19 cellular contexts compared by ENCODE assay signal in genomic region chr13:97273341-97273831, GRCh38. TPM values are rescaled to one million over a fixed set of nuclear protein-coding genes. Genes with fewer than 3 reads are reported as not detected.
DNase-seq lines count a peak whose midpoint lies in the region; ATAC-seq and TF ChIP-seq lines count a peak whose summit lies in the region.
"Had no signal": no experiment of that assay in that cellular context is flagged by ENCODE, and none has a peak within 500 bp of the region (broad histone marks: within the 10 kb centered on the region; RNA-seq: fewer than 3 reads in every experiment).

No MANE protein-coding gene starts in this region.

- H3K4me2 ChIP-seq in hepatocyte = no peak overlapping the region

- TF ChIP-seq CTCF in hepatocyte (IDR thresholded peaks at IDR 0.05; ENCODE audit: poor library complexity) (no peak), suprapubic skin (IDR thresholded peaks at IDR 0.05) (no peak), upper lobe of left lung (IDR thresholded peaks at IDR 0.05) (no peak)

- peaks cover 15% of the 10 kb centered on the region for H4K20me1 ChIP-seq in hepatocyte (ENCODE audit: insufficient read depth, poor library complexity, severe bottlenecking)

- WGBS in hepatocyte (ENCODE audit: low lambda C conversion rate, missing lambda C conversion rate) = 86% methylated on average over 5 of the region's 5 CpGs
- 66% methylated on average over 5 of the region's 5 CpGs for WGBS in suprapubic skin
- WGBS in upper lobe of left lung, 2 donors = 85 to 92% methylated on average over 5 of the region's 5 CpGs

- no peak overlapping the region for H2AFZ ChIP-seq in hepatocyte

- H3K27me3 Mint-ChIP-seq in CD4-positive, alpha-beta memory T cell = no peaks in the 10 kb centered on the region
- H3K27me3 Mint-ChIP-seq: activated T-cell treated with anti-CD3 and anti-CD28 coated beads, Interleukin-2, amount 50 U/mL, for 24 hours had no signal

- H3K36me3 ChIP-seq in hepatocyte (replicated peaks; ENCODE audit: insufficient read depth, low read depth) (no peaks in the 10 kb centered on the region), suprapubic skin (no peaks in the 10 kb centered on the region), upper lobe of left lung (peaks cover 0 to 10% (median 8%) of the 10 kb centered on the region in 4 donors)
- no peaks in the 10 kb centered on the region for H3K36me3 ChIP-seq in CD4-positive, alpha-beta memory T cell (ENCODE audit: insufficient read depth, low read length)
- H3K36me3 ChIP-seq: ovary had no signal

- H3K27ac ChIP-seq in hepatocyte (peak overlapping the region; percentile 62), suprapubic skin (peak overlapping the region; percentile 62), upper lobe of left lung (peak overlapping the region in 1 of 4 donors; percentile 60)
- H3K27ac ChIP-seq in CD4-positive, alpha-beta memory T cell (ENCODE audit: low read depth, low read length) = no peak overlapping the region
- H3K27ac ChIP-seq: ovary had no signal

- peaks cover 32 to 34% of the 10 kb centered on the region in 2 donors for H3K36me3 Mint-ChIP-seq in CD4-positive, alpha-beta memory T cell

- peaks cover 87% of the 10 kb centered on the region for H3K79me2 ChIP-seq in hepatocyte

- CTCF ChIA-PET in CD4-positive, alpha-beta memory T cell (lab: Charles Lee; ENCODE audit: partially characterized antibody) = interaction anchor here (1.0 to 1.4 kb wide), 2 partner anchors 14 to 163 kb away, joined by 3 to 4 read pairs; no protein-coding TSS in a partner anchor

- no peak for TF ChIP-seq POLR2A in suprapubic skin (IDR thresholded peaks at IDR 0.05)
- no peak for TF ChIP-seq POLR2A in upper lobe of left lung (IDR thresholded peaks at IDR 0.05)

- POLR2A ChIA-PET in CD4-positive, alpha-beta memory T cell (lab: Charles Lee; ENCODE audit: partially characterized antibody) = no interaction called here

- peaks cover 0 to 2% (median 0%) of the 10 kb centered on the region in 8 donors for H3K9me3 Mint-ChIP-seq in CD4-positive, alpha-beta memory T cell
- H3K9me3 Mint-ChIP-seq: CD8-positive, alpha-beta T cell had no signal

- no peak overlapping the region for H3K27ac Mint-ChIP-seq in CD4-positive, alpha-beta memory T cell
- H3K27ac Mint-ChIP-seq: activated T-cell treated with anti-CD3 and anti-CD28 coated beads, Interleukin-2, amount 50 U/mL, for 24 hours; CD8-positive, alpha-beta T cell had no signal

- no peak overlapping the region for H3K4me3 Mint-ChIP-seq in CD4-positive, alpha-beta memory T cell
- H3K4me3 Mint-ChIP-seq: activated T-cell treated with anti-CD3 and anti-CD28 coated beads, Interleukin-2, amount 50 U/mL, for 24 hours; CD8-positive, alpha-beta T cell had no signal

- peaks cover 41 to 66% (median 56%) of the 10 kb centered on the region in 4 donors for H3K4me1 Mint-ChIP-seq in CD4-positive, alpha-beta memory T cell

- no peak for TF ChIP-seq EP300 in suprapubic skin (IDR thresholded peaks at IDR 0.05)
- TF ChIP-seq EP300 in upper lobe of left lung (IDR thresholded peaks at IDR 0.05) = no peak

- ATAC-seq in SK-N-SH treated with all-trans-retinoic acid at 6 μM for 48 hours (peak; percentile 18), HG03520 (IDR thresholded peaks at IDR 0.05; ENCODE audit: unreplicated experiment) (no peak), upper lobe of left lung (ENCODE audit: low FRiP score in 2 of 2) (no peak)
- ATAC-seq: CD8-positive, alpha-beta T cell had no signal

- DNase-seq in M059J (ENCODE audit: low read depth) (peak; percentile 30), hepatocyte (ENCODE audit: low spot score) (no peak), suprapubic skin (ENCODE audit: low spot score in 2 of 2) (no peak), upper lobe of left lung (no peak)
- no peak for DNase-seq in CD4-positive, alpha-beta memory T cell
- DNase-seq: activated CD4-positive, CD25-positive, alpha-beta regulatory T cell; activated T-cell treated with anti-CD3 and anti-CD28 coated beads, Interleukin-2, amount 50 U/mL, for 24 hours; amniotic stem cell; CD8-positive, alpha-beta T cell; effector memory CD4-positive, alpha-beta T cell; hypothalamus; NCI-H1694; NK-92 treated with Interleukin-12 subunit alpha and Interleukin-12 subunit beta, amount 100 ng/mL, for 24 hours; ovary; stimulated activated CD4-positive, alpha-beta T cell treated with anti-CD3 and anti-CD28 coated beads, Interleukin-1b, Interleukin-23, amount 100 ng/mL, for 48 hours; SW 1271 had no signal

- H3K4me1 ChIP-seq in hepatocyte (ENCODE audit: insufficient read depth) = peaks cover 30% of the 10 kb centered on the region
- peaks cover 74% of the 10 kb centered on the region for H3K4me1 ChIP-seq in suprapubic skin
- H3K4me1 ChIP-seq in CD4-positive, alpha-beta memory T cell (ENCODE audit: insufficient read depth, low read length) = peaks cover 21% of the 10 kb centered on the region
- peaks cover 48 to 60% (median 57%) of the 10 kb centered on the region in 4 donors for H3K4me1 ChIP-seq in upper lobe of left lung

- H3K9me2 ChIP-seq in hepatocyte (replicated peaks; ENCODE audit: insufficient read depth) = no peaks in the 10 kb centered on the region

- intact Hi-C loops in CD4-positive, alpha-beta memory T cell (cut with micrococcal nuclease) = no loop called here

- H3K9me3 ChIP-seq in hepatocyte (ENCODE audit: low read depth) (no peaks in the 10 kb centered on the region), suprapubic skin (no peaks in the 10 kb centered on the region), upper lobe of left lung (no peaks in the 10 kb centered on the region)
- no peaks in the 10 kb centered on the region for H3K9me3 ChIP-seq in CD4-positive, alpha-beta memory T cell (ENCODE audit: control insufficient read depth in 1 of 2, low read length in 2 of 2)
- H3K9me3 ChIP-seq: ovary had no signal

- H3K4me3 ChIP-seq in hepatocyte = no peak overlapping the region
- no peak overlapping the region for H3K4me3 ChIP-seq in suprapubic skin
- H3K4me3 ChIP-seq in CD4-positive, alpha-beta memory T cell (ENCODE audit: low read length in 2 of 2) = no peak overlapping the region
- no peak overlapping the region for H3K4me3 ChIP-seq in upper lobe of left lung
- H3K4me3 ChIP-seq: lung, ovary had no signal

- no peaks in the 10 kb centered on the region for H3K27me3 ChIP-seq in hepatocyte
- H3K27me3 ChIP-seq in suprapubic skin = no peaks in the 10 kb centered on the region
- no peaks in the 10 kb centered on the region for H3K27me3 ChIP-seq in CD4-positive, alpha-beta memory T cell (ENCODE audit: insufficient read depth, low read length)
- H3K27me3 ChIP-seq in upper lobe of left lung = no peaks in the 10 kb centered on the region
- H3K27me3 ChIP-seq: ovary had no signal

TF ChIP-seq in SK-N-SH treated with all-trans-retinoic acid at 6 μM for 48 hours, 23 proteins besides CTCF, POLR2A, EP300 and RAD21:
- TF ChIP-seq ZFP3 (CRISPR knock-in tag; IDR thresholded peaks at IDR 0.05) = no peak
- no peak for TF ChIP-seq PATZ1 (CRISPR knock-in tag; IDR thresholded peaks at IDR 0.05; ENCODE audit: borderline replicate concordance)
- peak; percentile 63 for TF ChIP-seq ISL1 (CRISPR knock-in tag; IDR thresholded peaks at IDR 0.05)

RNA-seq across cellular contexts. Expression of gene MBNL2, which starts 51.3 kb away (rescaled TPM):
- 57.2 and 72.8 TPM in 2 replicates for total RNA-seq in M059J (2014; rRNA removed; shearing (Covaris generic))
- total RNA-seq in hepatocyte (96.8 and 97.9 TPM in 2 replicates), suprapubic skin (10 to 100 TPM; 64.2 to 92.4 (median 73.4) TPM), upper lobe of left lung (10 to 100 TPM; 40.9 to 78.4 (median 51.3) TPM)
- polyA plus RNA-seq in hepatocyte = 27.4 and 33.8 TPM in 2 replicates
- total RNA-seq in CD4-positive, alpha-beta memory T cell = 10 to 100 TPM; 33.0 to 36.2 TPM
- polyA plus RNA-seq in CD4-positive, alpha-beta memory T cell = 10 to 100 TPM; 20.1 to 23.7 TPM
